In the genomic region with DNA sequence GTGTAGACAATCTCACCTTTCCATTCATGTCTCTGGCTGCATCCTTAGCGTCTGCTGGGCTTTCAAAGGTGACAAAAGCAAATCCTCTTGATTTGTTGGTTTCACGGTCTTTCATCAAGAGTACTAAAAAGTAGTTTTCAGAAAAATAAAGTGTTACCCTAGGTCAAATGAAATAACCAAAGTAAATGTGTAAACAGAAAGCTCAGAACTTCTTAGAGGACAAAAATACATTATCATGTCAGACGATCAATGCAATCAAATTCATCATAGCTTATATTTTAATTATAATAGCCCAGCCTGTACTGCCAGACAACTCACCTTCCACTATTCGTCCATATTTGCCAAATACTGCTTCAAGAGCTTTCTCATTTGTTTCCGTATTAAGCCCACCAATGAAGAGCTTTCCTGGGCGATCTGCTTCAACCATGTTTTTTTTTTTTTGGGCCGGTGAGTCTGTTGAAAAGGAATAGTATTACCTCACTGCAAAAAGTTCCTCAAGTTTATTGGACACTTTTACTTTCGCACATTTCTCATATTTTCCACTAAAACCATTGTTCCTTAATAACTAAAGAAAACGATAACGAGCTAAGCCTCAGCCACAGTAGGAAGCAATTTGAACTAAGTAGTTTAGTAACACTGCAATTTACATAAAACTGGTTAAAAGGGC, we compare ENCODE assay signal across 1 cellular context.
TF ChIP-seq lines count a peak whose summit lies in the region.

No MANE protein-coding gene starts in this region.

TF ChIP-seq in A549, 52 proteins besides CTCF, POLR2A, EP300 and RAD21 (continued from another document):
- TF ChIP-seq, protein P1, sequence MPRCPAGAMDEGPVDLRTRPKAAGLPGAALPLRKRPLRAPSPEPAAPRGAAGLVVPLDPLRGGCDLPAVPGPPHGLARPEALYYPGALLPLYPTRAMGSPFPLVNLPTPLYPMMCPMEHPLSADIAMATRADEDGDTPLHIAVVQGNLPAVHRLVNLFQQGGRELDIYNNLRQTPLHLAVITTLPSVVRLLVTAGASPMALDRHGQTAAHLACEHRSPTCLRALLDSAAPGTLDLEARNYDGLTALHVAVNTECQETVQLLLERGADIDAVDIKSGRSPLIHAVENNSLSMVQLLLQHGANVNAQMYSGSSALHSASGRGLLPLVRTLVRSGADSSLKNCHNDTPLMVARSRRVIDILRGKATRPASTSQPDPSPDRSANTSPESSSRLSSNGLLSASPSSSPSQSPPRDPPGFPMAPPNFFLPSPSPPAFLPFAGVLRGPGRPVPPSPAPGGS (IDR thresholded peaks at IDR 0.05): no peak
- TF ChIP-seq, protein P2, sequence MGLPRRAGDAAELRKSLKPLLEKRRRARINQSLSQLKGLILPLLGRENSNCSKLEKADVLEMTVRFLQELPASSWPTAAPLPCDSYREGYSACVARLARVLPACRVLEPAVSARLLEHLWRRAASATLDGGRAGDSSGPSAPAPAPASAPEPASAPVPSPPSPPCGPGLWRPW (IDR thresholded peaks at IDR 0.05): no peak
- TF ChIP-seq CBX2 (IDR thresholded peaks at IDR 0.05; ENCODE audit: borderline replicate concordance, low read depth): no peak
TF ChIP-seq in A549: peak in this region for 0.
